In genomic region chr3:114694251-114694650, GRCh38 we compare ENCODE assay signal across 31 cellular contexts.
"Had no signal": no experiment of that assay in that cellular context is flagged by ENCODE, and none has a peak within 500 bp of the region (broad histone marks: within the 10 kb centered on the region; RNA-seq: fewer than 3 reads in every experiment).

No MANE protein-coding gene starts in this region.

- H3K27me3 ChIP-seq: adrenal gland, body of pancreas, brain microvascular endothelial cell, breast epithelium had no signal

- H3K9me3 ChIP-seq: adrenal gland, body of pancreas, breast epithelium had no signal

- DNase-seq: activated B cell treated with CpG ODN at 0.5 μM for 24 hours; activated CD4-positive, alpha-beta memory T cell treated with anti-CD3 and anti-CD28 coated beads for 36 hours; activated CD4-positive, alpha-beta T cell treated with anti-CD3 and anti-CD28 coated beads for 4 hours; activated CD4-positive, alpha-beta T cell treated with anti-CD3 and anti-CD28 coated beads, Interleukin-2, amount 10 ng/mL, durations not matched to agents 24 days and 14 days; activated CD4-positive, alpha-beta T cell treated with anti-CD3 and anti-CD28 coated beads, Interleukin-2, amount 50 U/mL, for 1 hour; activated CD4-positive, alpha-beta T cell treated with anti-CD3 and anti-CD28 coated beads, Interleukin-2, amount 50 U/mL, for 4 hours; activated CD4-positive, CD25-positive, alpha-beta regulatory T cell treated with anti-CD3 and anti-CD28 coated beads, Interleukin-2, amount 50 U/mL, for 72 hours; activated CD8-positive, alpha-beta memory T cell treated with anti-CD3 and anti-CD28 coated beads, Interleukin-2, amount 50 U/mL, for 4 hours; activated CD8-positive, alpha-beta T cell treated with anti-CD3 and anti-CD28 coated beads for 36 hours; activated effector memory CD4-positive, alpha-beta T cell treated with anti-CD3 and anti-CD28 coated beads, Interleukin-2, amount 50 U/mL, for 16 hours; activated gamma-delta T cell treated with Interleukin-2 at 50 U/mL for 16 hours; activated naive CD4-positive, alpha-beta T cell; activated naive CD4-positive, alpha-beta T cell treated with anti-CD3 and anti-CD28 coated beads for 36 hours; activated naive CD4-positive, alpha-beta T cell treated with anti-CD3 and anti-CD28 coated beads, Interleukin-2, amount 50 U/mL, for 16 hours; activated naive CD8-positive, alpha-beta T cell treated with anti-CD3 and anti-CD28 coated beads for 36 hours; activated T-cell treated with anti-CD3 and anti-CD28 coated beads for 4 hours; activated T-cell treated with anti-CD3 and anti-CD28 coated beads, Interleukin-2, amount 50 U/mL, for 1 hour; activated T-cell treated with anti-CD3 and anti-CD28 coated beads, Interleukin-2, amount 50 U/mL, for 4 hours; activated T-cell treated with anti-CD3 and anti-CD28 coated beads, Interleukin-2, amount 50 U/mL, for 72 hours; adrenal gland; amniotic stem cell; aorta; body of pancreas; brain microvascular endothelial cell; central memory CD4-positive, alpha-beta T cell; T-helper 17 cell; T-helper 9 cell had no signal

- H3K4me1 ChIP-seq: body of pancreas, breast epithelium had no signal

- ATAC-seq: activated CD8-positive, alpha-beta T cell treated with anti-CD3 and anti-CD28 coated beads for 36 hours; activated naive CD4-positive, alpha-beta T cell treated with anti-CD3 and anti-CD28 coated beads, Interleukin-2, amount 50 U/mL, for 72 hours; activated T-cell treated with anti-CD3 and anti-CD28 coated beads, Interleukin-2, amount 50 U/mL, for 4 hours; activated T-cell treated with anti-CD3 and anti-CD28 coated beads, Interleukin-2, amount 50 U/mL, for 72 hours; activated T-helper 17 cell treated with anti-CD3 and anti-CD28 coated beads, Interleukin-2, amount 50 U/mL, for 72 hours; body of pancreas; T-helper 17 cell had no signal

- H3K27ac ChIP-seq: adrenal gland, body of pancreas, brain microvascular endothelial cell, breast epithelium, VCaP had no signal

- H3K4me3 ChIP-seq: adrenal gland, body of pancreas, breast epithelium had no signal

- H3K36me3 ChIP-seq: adrenal gland, brain microvascular endothelial cell had no signal
